Comparison of ENCODE assay signal across 9 cellular contexts in genomic region chr4:139227729-139228404, GRCh38. TPM values are rescaled to one million over a fixed set of nuclear protein-coding genes. Genes with fewer than 3 reads are reported as not detected.
A peak's percentile ranks its signal among the peaks of the same experiment; 100 is the strongest.
DNase-seq lines count a peak whose midpoint lies in the region; ATAC-seq, FAIRE-seq and TF ChIP-seq lines count a peak whose summit lies in the region.
"Had no signal": no experiment of that assay in that cellular context is flagged by ENCODE, and none has a peak within 500 bp of the region (broad histone marks: within the 10 kb centered on the region; RNA-seq: fewer than 3 reads in every experiment).

No MANE protein-coding gene starts in this region.

- H3K4me1 Mint-ChIP-seq in activated naive CD4-positive, alpha-beta T cell treated with anti-CD3 and anti-CD28 coated beads for 36 hours (ENCODE audit: low read depth), result peaks cover 15% of the 10 kb centered on the region
- peaks cover 10% of the 10 kb centered on the region for H3K4me1 Mint-ChIP-seq in activated CD8-positive, alpha-beta T cell treated with anti-CD3 and anti-CD28 coated beads for 36 hours (ENCODE audit: low read depth)

- H3K9me3 Mint-ChIP-seq in activated naive CD4-positive, alpha-beta T cell treated with anti-CD3 and anti-CD28 coated beads for 36 hours, result no peaks in the 10 kb centered on the region
- H3K9me3 Mint-ChIP-seq in activated CD8-positive, alpha-beta T cell treated with anti-CD3 and anti-CD28 coated beads for 36 hours, result no peaks in the 10 kb centered on the region

- CTCF ChIA-PET in activated naive CD4-positive, alpha-beta T cell treated with anti-CD3 and anti-CD28 coated beads for 36 hours (lab: Charles Lee), result interaction anchor here (0.6 to 3.3 kb wide), 14 partner anchors 8 to 197 kb away, joined by 3 to 12 read pairs (median 3); partner anchors contain the start of gene NDUFC1
- CTCF ChIA-PET in activated CD8-positive, alpha-beta T cell treated with anti-CD3 and anti-CD28 coated beads for 36 hours (lab: Charles Lee), result interaction anchor here (0.5 to 2.9 kb wide), 9 partner anchors 9 to 187 kb away, joined by 3 to 16 read pairs (median 4); no protein-coding TSS in a partner anchor

- no peak for FAIRE-seq in pancreas (lab: Jason Lieb, UNC)
- FAIRE-seq: RCC 7860 had no signal

- H3K36me3 ChIP-seq in pancreas (no peaks in the 10 kb centered on the region), testis (ENCODE audit: low read depth, missing control alignments) (no peaks in the 10 kb centered on the region)

- H3K27me3 ChIP-seq in pancreas, result no peaks in the 10 kb centered on the region
- H3K27me3 ChIP-seq in testis, result no peaks in the 10 kb centered on the region

- H3K9me3 ChIP-seq in pancreas (no peaks in the 10 kb centered on the region), testis (no peaks in the 10 kb centered on the region)

- TF ChIP-seq POLR2A in testis (IDR thresholded peaks at IDR 0.05), result no peak

- H3K36me3 Mint-ChIP-seq in activated naive CD4-positive, alpha-beta T cell treated with anti-CD3 and anti-CD28 coated beads for 36 hours (ENCODE audit: low read depth), result no peaks in the 10 kb centered on the region
- H3K36me3 Mint-ChIP-seq in activated CD8-positive, alpha-beta T cell treated with anti-CD3 and anti-CD28 coated beads for 36 hours (ENCODE audit: low read depth), result no peaks in the 10 kb centered on the region

- TF ChIP-seq CTCF in activated CD8-positive, alpha-beta T cell treated with anti-CD3 and anti-CD28 coated beads for 36 hours (IDR thresholded peaks at IDR 0.05), result peak; percentile 23
- peak in 1 of 4 donors; percentile 7 for TF ChIP-seq CTCF in pancreas (IDR thresholded peaks at IDR 0.05)
- no peak for TF ChIP-seq CTCF in testis (IDR thresholded peaks at IDR 0.05)

- peak; percentile 9 for DNase-seq in activated naive CD4-positive, alpha-beta T cell treated with anti-CD3 and anti-CD28 coated beads for 36 hours
- no peak for DNase-seq in activated naive CD4-positive, alpha-beta T cell treated with anti-CD3 and anti-CD28 coated beads, Interleukin-2, amount 50 U/mL, for 16 hours
- DNase-seq in activated CD8-positive, alpha-beta T cell treated with anti-CD3 and anti-CD28 coated beads for 36 hours, result peak; percentile 9
- DNase-seq in pancreas, result no peak
- DNase-seq in activated gamma-delta T cell treated with Interleukin-2 at 50 U/mL for 16 hours, result no peak
- no peak for DNase-seq in stimulated activated naive CD4-positive, alpha-beta T cell (lab: John Stamatoyannopoulos, UW)
- no peak for DNase-seq in testis

- intact Hi-C loops in activated naive CD4-positive, alpha-beta T cell treated with anti-CD3 and anti-CD28 coated beads for 36 hours (cut with micrococcal nuclease), result loop anchor here (1.0 to 2.0 kb wide), 2 partner anchors 39 to 129 kb away; no protein-coding TSS in a partner anchor
- intact Hi-C loops in activated CD8-positive, alpha-beta T cell treated with anti-CD3 and anti-CD28 coated beads for 36 hours (cut with micrococcal nuclease), result no loop called here
- intact Hi-C loops in pancreas (cut with DNase I), result no loop called here
- intact Hi-C loops in testis (cut with DNase I; ENCODE audit: low total_unique reads), result loop anchor here (5.0 kb wide), 1 partner anchor 69 kb away; no protein-coding TSS in a partner anchor

- H3K27ac ChIP-seq in pancreas (no peak overlapping the region), testis (no peak overlapping the region)

- H3K27me3 Mint-ChIP-seq in activated naive CD4-positive, alpha-beta T cell treated with anti-CD3 and anti-CD28 coated beads for 36 hours (ENCODE audit: low read depth), result no peaks in the 10 kb centered on the region
- H3K27me3 Mint-ChIP-seq in activated CD8-positive, alpha-beta T cell treated with anti-CD3 and anti-CD28 coated beads for 36 hours, result no peaks in the 10 kb centered on the region

- H3K4me1 ChIP-seq in pancreas (no peaks in the 10 kb centered on the region), testis (no peaks in the 10 kb centered on the region)

- no peak overlapping the region for H3K27ac Mint-ChIP-seq in activated naive CD4-positive, alpha-beta T cell treated with anti-CD3 and anti-CD28 coated beads for 36 hours
- H3K27ac Mint-ChIP-seq in activated CD8-positive, alpha-beta T cell treated with anti-CD3 and anti-CD28 coated beads for 36 hours, result no peak overlapping the region

- POLR2A ChIA-PET in activated CD8-positive, alpha-beta T cell treated with anti-CD3 and anti-CD28 coated beads for 36 hours (lab: Charles Lee), result interaction anchor here (0.5 to 1.2 kb wide), 2 partner anchors 73 to 208 kb away, joined by 3 to 4 read pairs; partner anchors contain the start of gene NAA15

- H3K4me3 Mint-ChIP-seq in activated naive CD4-positive, alpha-beta T cell treated with anti-CD3 and anti-CD28 coated beads for 36 hours, result no peak overlapping the region
- no peak overlapping the region for H3K4me3 Mint-ChIP-seq in activated CD8-positive, alpha-beta T cell treated with anti-CD3 and anti-CD28 coated beads for 36 hours

- H3K4me3 ChIP-seq in pancreas (no peak overlapping the region), testis (no peak overlapping the region)

- ATAC-seq in HG03060 (IDR thresholded peaks at IDR 0.05; ENCODE audit: low read depth, unreplicated experiment), result peak; percentile 42
- peak; percentile 60 for ATAC-seq in activated CD8-positive, alpha-beta T cell treated with anti-CD3 and anti-CD28 coated beads for 36 hours
- ATAC-seq in pancreas, result peak in 3 of 4 donors; percentile 55 to 65 (median 55)

- 24 to 33% methylated on average over 2 of the region's 2 CpGs for WGBS in pancreas, 2 donors
- 55 to 71% methylated on average over 2 of the region's 2 CpGs for WGBS in testis, 2 donors

RNA-seq across cellular contexts. Expression of gene ELF2, which starts 50.8 kb away (rescaled TPM):
- total RNA-seq in activated naive CD4-positive, alpha-beta T cell treated with anti-CD3 and anti-CD28 coated beads for 36 hours, result 10 to 100 TPM; 25.1 to 25.6 TPM
- 10 to 100 TPM; 20.1 to 20.4 TPM for total RNA-seq in activated CD8-positive, alpha-beta T cell treated with anti-CD3 and anti-CD28 coated beads for 36 hours
- 10 to 100 TPM; 16.6 to 31.6 (median 20.1) TPM for total RNA-seq in pancreas
- polyA plus RNA-seq in pancreas, result 10 to 100 TPM in 1 of 2 donors, 1 to 10 TPM in 1; 9.0 to 14.9 TPM
- total RNA-seq in testis, result 10 to 100 TPM; 52.0 to 53.6 TPM
- 72.6 TPM for polyA plus RNA-seq in testis (ENCODE audit: insufficient read depth, low read depth, low replicate concordance)

RNA-seq across cellular contexts. Expression of gene MGARP, which starts 52.2 kb away (rescaled TPM):
- not detected for total RNA-seq in activated naive CD4-positive, alpha-beta T cell treated with anti-CD3 and anti-CD28 coated beads for 36 hours
- total RNA-seq in activated CD8-positive, alpha-beta T cell treated with anti-CD3 and anti-CD28 coated beads for 36 hours, result under 1 TPM; 0.22 to 0.32 TPM
- under 1 TPM in 2 of 6 donors, not detected in 4; 0.25 TPM for total RNA-seq in pancreas
- under 1 TPM; 0.45 to 0.49 TPM for polyA plus RNA-seq in pancreas
- total RNA-seq in testis, result 1 to 10 TPM; 2.3 to 3.1 TPM
- 10.9 TPM for polyA plus RNA-seq in testis (ENCODE audit: insufficient read depth, low read depth, low replicate concordance)

Comparison
In these comparisons a context has a peak if more than half of its experiments do, and no peak if none do; other contexts are left out.
1. DNase-seq: peak in activated naive CD4-positive, alpha-beta T cell treated with anti-CD3 and anti-CD28 coated beads for 36 hours (single experiment) and activated CD8-positive, alpha-beta T cell treated with anti-CD3 and anti-CD28 coated beads for 36 hours (single experiment); none in activated naive CD4-positive, alpha-beta T cell treated with anti-CD3 and anti-CD28 coated beads, Interleukin-2, amount 50 U/mL, for 16 hours (single experiment), pancreas (0 of 6), activated gamma-delta T cell treated with Interleukin-2 at 50 U/mL for 16 hours (single experiment), stimulated activated naive CD4-positive, alpha-beta T cell (0 of 6) and testis (single experiment).
2. intact Hi-C loops: an anchor here in activated naive CD4-positive, alpha-beta T cell treated with anti-CD3 and anti-CD28 coated beads for 36 hours (1.0 to 2.0 kb wide) and testis (5.0 kb wide); none called in activated CD8-positive, alpha-beta T cell treated with anti-CD3 and anti-CD28 coated beads for 36 hours and pancreas.
3. Peak in every context shown above with its lines, with median percentiles within 50 percentile points of each other: ATAC-seq.